9 cellular contexts compared by ENCODE assay signal in the genomic region with DNA sequence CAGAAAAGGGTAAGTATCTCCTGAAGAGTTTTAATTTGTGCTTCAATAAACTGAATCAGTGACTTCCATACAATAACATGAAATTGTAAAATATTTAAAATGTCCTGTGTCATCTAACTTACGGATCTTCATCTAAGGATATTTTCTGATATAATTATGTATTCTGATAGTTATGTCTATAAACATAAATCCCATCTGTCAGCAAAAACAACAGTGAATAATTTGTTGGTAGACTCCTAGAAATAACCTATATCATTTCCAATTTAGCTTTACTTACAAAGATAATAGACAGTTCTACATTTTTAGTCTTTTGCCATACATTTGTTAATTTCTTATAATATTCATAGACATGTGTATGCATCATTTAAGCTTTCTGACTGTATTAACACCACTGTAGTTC.
"Had no signal": no experiment of that assay in that cellular context is flagged by ENCODE, and none has a peak within 500 bp of the region (broad histone marks: within the 10 kb centered on the region; RNA-seq: fewer than 3 reads in every experiment).

No MANE protein-coding gene starts in this region.

- DNase-seq: GM23248, GOT3, H9, HCEC 1CT, Kasumi-1, KG1 had no signal

- H3K27me3 Mint-ChIP-seq: IgD-negative memory B cell had no signal

- H2AFZ ChIP-seq: GM23248 had no signal

- H3K27ac ChIP-seq: GM23248, HL-60 had no signal

- FAIRE-seq: H54 had no signal

- H3K9me3 Mint-ChIP-seq: H9, IgD-negative memory B cell had no signal

- H3K9ac ChIP-seq: GM23248 had no signal

- H3K4me1 Mint-ChIP-seq: IgD-negative memory B cell had no signal

- H3K4me3 Mint-ChIP-seq: H9, IgD-negative memory B cell had no signal

- H3K4me3 ChIP-seq: GM23248 had no signal
